In the genomic region with DNA sequence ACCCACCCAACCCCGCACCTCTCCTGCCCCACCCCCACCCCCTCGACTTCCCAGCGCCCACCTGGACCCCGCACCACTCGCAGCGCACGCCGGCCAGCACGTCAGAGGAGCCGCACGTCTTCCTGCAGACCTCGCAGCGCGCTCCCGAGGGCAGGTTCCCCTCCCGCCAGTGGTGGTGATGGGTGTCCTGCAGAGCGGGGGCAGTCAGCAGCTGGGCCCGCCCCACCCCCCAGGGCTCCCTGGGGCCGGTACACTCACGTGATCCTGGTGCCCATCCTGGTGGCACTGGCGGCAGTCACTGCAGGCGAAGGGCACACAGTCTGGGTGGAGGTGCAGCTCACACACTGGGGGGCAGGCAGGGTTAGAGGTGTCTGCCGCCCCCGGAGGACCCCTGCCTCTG, we compare ENCODE assay signal across 20 cellular contexts. TPM values are rescaled to one million over a fixed set of nuclear protein-coding genes. Genes with fewer than 3 reads are reported as not detected.
"Had no signal": no experiment of that assay in that cellular context is flagged by ENCODE, and none has a peak within 500 bp of the region (broad histone marks: within the 10 kb centered on the region; RNA-seq: fewer than 3 reads in every experiment).

No MANE protein-coding gene starts in this region.

- H3K9me3 Mint-ChIP-seq: activated CD4-positive, alpha-beta T cell treated with anti-CD3 and anti-CD28 coated beads, Interleukin-2, amount 10 ng/mL, durations not matched to agents 7 days and 5 days; activated naive CD8-positive, alpha-beta T cell treated with anti-CD3 and anti-CD28 coated beads for 36 hours; naive B cell had no signal

- H3K9me3 ChIP-seq: body of pancreas, colonic mucosa, esophagus squamous epithelium, neutrophil, transverse colon had no signal

- DNase-seq: activated CD4-positive, alpha-beta T cell treated with anti-CD3 and anti-CD28 coated beads, Interleukin-2, amount 10 ng/mL, durations not matched to agents 7 days and 5 days; activated CD4-positive, CD25-positive, alpha-beta regulatory T cell; activated CD8-positive, alpha-beta memory T cell treated with anti-CD3 and anti-CD28 coated beads for 24 hours; activated gamma-delta T cell treated with Interleukin-2 at 50 U/mL for 16 hours; activated naive CD8-positive, alpha-beta T cell treated with anti-CD3 and anti-CD28 coated beads for 36 hours; amygdala; caudate nucleus; colonic mucosa; esophagus squamous epithelium; left colon; mammary epithelial cell; naive B cell; small intestine; stimulated activated CD4-positive, alpha-beta T cell treated with anti-CD3 and anti-CD28 coated beads, Interleukin-4, amount 100 ng/mL, for 4 hours; stimulated activated CD8-positive, alpha-beta memory T cell treated with anti-CD3 and anti-CD28 coated beads, Interleukin-4, amount 100 ng/mL, for 48 hours; stimulated activated naive CD8-positive, alpha-beta T cell treated with anti-CD3 and anti-CD28 coated beads, Interleukin-15, Interleukin-2, amounts not matched to agents 100 U/mL and 50 U/mL, for 24 hours; T-helper 2 cell; transverse colon had no signal

- H3K27ac ChIP-seq: body of pancreas, colonic mucosa, esophagus squamous epithelium, neutrophil had no signal

- H3K4me3 Mint-ChIP-seq: activated CD4-positive, alpha-beta T cell treated with anti-CD3 and anti-CD28 coated beads, Interleukin-2, amount 10 ng/mL, durations not matched to agents 7 days and 5 days; activated naive CD8-positive, alpha-beta T cell treated with anti-CD3 and anti-CD28 coated beads for 36 hours had no signal

- H3K27ac Mint-ChIP-seq: activated CD4-positive, alpha-beta T cell treated with anti-CD3 and anti-CD28 coated beads, Interleukin-2, amount 10 ng/mL, durations not matched to agents 7 days and 5 days; activated naive CD8-positive, alpha-beta T cell treated with anti-CD3 and anti-CD28 coated beads for 36 hours had no signal

- H3K27me3 Mint-ChIP-seq: activated CD4-positive, alpha-beta T cell treated with anti-CD3 and anti-CD28 coated beads, Interleukin-2, amount 10 ng/mL, durations not matched to agents 7 days and 5 days; activated naive CD8-positive, alpha-beta T cell treated with anti-CD3 and anti-CD28 coated beads for 36 hours; naive B cell had no signal

- H3K4me3 ChIP-seq: body of pancreas, colonic mucosa, transverse colon had no signal

- H3K36me3 Mint-ChIP-seq: activated naive CD8-positive, alpha-beta T cell treated with anti-CD3 and anti-CD28 coated beads for 36 hours; naive B cell had no signal

- H3K27me3 ChIP-seq: body of pancreas, colonic mucosa, esophagus squamous epithelium, transverse colon had no signal

- ATAC-seq: body of pancreas; left colon; stimulated activated naive CD8-positive, alpha-beta T cell treated with anti-CD3 and anti-CD28 coated beads, Interleukin-15, Interleukin-2, amounts not matched to agents 100 U/mL and 50 U/mL, for 24 hours had no signal

RNA-seq across cellular contexts. Expression of a gene that starts 25.0 kb away (rescaled TPM):
- total RNA-seq: esophagus squamous epithelium, mammary epithelial cell had no signal
- polyA plus RNA-seq: mammary epithelial cell had no signal
